10 cellular contexts compared by ENCODE assay signal in genomic region chr13:41565221-41565620, GRCh38.
A peak's percentile ranks its signal among the peaks of the same experiment; 100 is the strongest.
DNase-seq lines count a peak whose midpoint lies in the region; ATAC-seq and TF ChIP-seq lines count a peak whose summit lies in the region.
"Had no signal": no experiment of that assay in that cellular context is flagged by ENCODE, and none has a peak within 500 bp of the region (broad histone marks: within the 10 kb centered on the region; RNA-seq: fewer than 3 reads in every experiment).

No MANE protein-coding gene starts in this region.

- H3K4me2 ChIP-seq in hepatocyte, result no peak overlapping the region

- no peaks in the 10 kb centered on the region for H3K79me2 ChIP-seq in hepatocyte

- H3K4me1 Mint-ChIP-seq in CD8-positive, alpha-beta T cell (ENCODE audit: low read depth), result peaks cover 20% of the 10 kb centered on the region
- H3K4me1 Mint-ChIP-seq in stimulated activated memory B cell treated with anti-CD40 and anti-IgM and Interleukin-4, amounts not matched to agents 10 μg/mL and 1 μg/mL and 100 μg/mL, for 72 hours, result no peaks in the 10 kb centered on the region

- no peak overlapping the region for H3K4me3 ChIP-seq in CD8-positive, alpha-beta T cell (ENCODE audit: low read depth, low read length)
- H3K4me3 ChIP-seq in right cardiac atrium (ENCODE audit: low read length) (no peak overlapping the region), hepatocyte (no peak overlapping the region)

- no peak overlapping the region for H3K27ac ChIP-seq in CD8-positive, alpha-beta T cell (ENCODE audit: low read depth, low read length)
- no peak overlapping the region for H3K27ac ChIP-seq in right cardiac atrium (ENCODE audit: low read length)
- no peak overlapping the region for H3K27ac ChIP-seq in hepatocyte

- CTCF ChIA-PET in CD8-positive, alpha-beta T cell (lab: Charles Lee), result interaction anchor here (1.1 kb wide), 1 partner anchor 106 kb away, joined by 3 read pairs; no protein-coding TSS in a partner anchor

- H3K4me1 ChIP-seq in CD8-positive, alpha-beta T cell (ENCODE audit: insufficient read depth, low read length), result peaks cover 6% of the 10 kb centered on the region
- peaks cover 15% of the 10 kb centered on the region for H3K4me1 ChIP-seq in right cardiac atrium (ENCODE audit: control insufficient read depth, insufficient read depth, low read length)
- peaks cover 27% of the 10 kb centered on the region for H3K4me1 ChIP-seq in hepatocyte (ENCODE audit: insufficient read depth)

- no peaks in the 10 kb centered on the region for H4K20me1 ChIP-seq in hepatocyte (ENCODE audit: insufficient read depth, poor library complexity, severe bottlenecking)

- POLR2A ChIA-PET in CD8-positive, alpha-beta T cell (lab: Charles Lee), result interaction anchor here (1.1 kb wide), 1 partner anchor 100 kb away, joined by 3 read pairs; no protein-coding TSS in a partner anchor

- DNase-seq in CD8-positive, alpha-beta T cell, result no peak
- DNase-seq in RPMI7951 (ENCODE audit: low read depth) (peak; percentile 85), fibroblast of gingiva (ENCODE audit: low read depth) (peak; percentile 43), non-pigmented ciliary epithelial cell (ENCODE audit: low read depth) (peak; percentile 95), right cardiac atrium (no peak), DMS53 (lab: John Stamatoyannopoulos, UW) (no peak), hepatocyte (ENCODE audit: low spot score) (no peak)
- DNase-seq: aorta, NCI-H526 treated with DMSO at 0.1 percent for 48 hours had no signal

- no peaks in the 10 kb centered on the region for H3K9me3 Mint-ChIP-seq in CD8-positive, alpha-beta T cell
- no peaks in the 10 kb centered on the region for H3K9me3 Mint-ChIP-seq in stimulated activated memory B cell treated with anti-CD40 and anti-IgM and Interleukin-4, amounts not matched to agents 10 μg/mL and 1 μg/mL and 100 μg/mL, for 72 hours

- H3K9me3 ChIP-seq in CD8-positive, alpha-beta T cell (ENCODE audit: low read length), result no peaks in the 10 kb centered on the region
- H3K9me3 ChIP-seq in right cardiac atrium (ENCODE audit: control insufficient read depth, low read length), result no peaks in the 10 kb centered on the region
- H3K9me3 ChIP-seq in hepatocyte (ENCODE audit: low read depth), result no peaks in the 10 kb centered on the region

- no peaks in the 10 kb centered on the region for H3K36me3 ChIP-seq in CD8-positive, alpha-beta T cell (ENCODE audit: insufficient read depth, low read length)
- H3K36me3 ChIP-seq in hepatocyte (replicated peaks; ENCODE audit: insufficient read depth, low read depth), result no peaks in the 10 kb centered on the region

- TF ChIP-seq CTCF in CD8-positive, alpha-beta T cell (IDR thresholded peaks at IDR 0.05), result no peak
- TF ChIP-seq CTCF in hepatocyte (IDR thresholded peaks at IDR 0.05; ENCODE audit: poor library complexity), result no peak

- ATAC-seq in CD8-positive, alpha-beta T cell, result no peak
- no peak for ATAC-seq in stimulated activated memory B cell treated with anti-CD40 and anti-IgM and Interleukin-4, amounts not matched to agents 10 μg/mL and 1 μg/mL and 100 μg/mL, for 72 hours
- no peak for ATAC-seq in right cardiac atrium

- 47% methylated on average over 3 of the region's 3 CpGs for WGBS in right cardiac atrium
- WGBS in hepatocyte (ENCODE audit: low lambda C conversion rate, missing lambda C conversion rate), result 63% methylated on average over 3 of the region's 3 CpGs

- intact Hi-C loops in CD8-positive, alpha-beta T cell (cut with DNase I, micrococcal nuclease), result loop anchor here in 1 of 2 experiments (5.0 kb wide), 1 partner anchor 38 kb away; no protein-coding TSS in a partner anchor
- intact Hi-C loops in right cardiac atrium (cut with DNase I), result no loop called here

- H3K27me3 ChIP-seq in CD8-positive, alpha-beta T cell (ENCODE audit: insufficient read depth, low read length), result no peaks in the 10 kb centered on the region
- H3K27me3 ChIP-seq in right cardiac atrium (ENCODE audit: control insufficient read depth, insufficient read depth) (no peaks in the 10 kb centered on the region), hepatocyte (no peaks in the 10 kb centered on the region)

- H3K36me3 Mint-ChIP-seq in CD8-positive, alpha-beta T cell, result peaks cover 20% of the 10 kb centered on the region
- peaks cover 13% of the 10 kb centered on the region for H3K36me3 Mint-ChIP-seq in stimulated activated memory B cell treated with anti-CD40 and anti-IgM and Interleukin-4, amounts not matched to agents 10 μg/mL and 1 μg/mL and 100 μg/mL, for 72 hours

- no peaks in the 10 kb centered on the region for H3K9me2 ChIP-seq in hepatocyte (replicated peaks; ENCODE audit: insufficient read depth)

- H2AFZ ChIP-seq in hepatocyte, result no peak overlapping the region

- no peaks in the 10 kb centered on the region for H3K27me3 Mint-ChIP-seq in CD8-positive, alpha-beta T cell (ENCODE audit: low read depth)
- no peaks in the 10 kb centered on the region for H3K27me3 Mint-ChIP-seq in stimulated activated memory B cell treated with anti-CD40 and anti-IgM and Interleukin-4, amounts not matched to agents 10 μg/mL and 1 μg/mL and 100 μg/mL, for 72 hours

- peak overlapping the region; percentile 32 for H3K27ac Mint-ChIP-seq in CD8-positive, alpha-beta T cell
- H3K27ac Mint-ChIP-seq in stimulated activated memory B cell treated with anti-CD40 and anti-IgM and Interleukin-4, amounts not matched to agents 10 μg/mL and 1 μg/mL and 100 μg/mL, for 72 hours, result no peak overlapping the region

- no peak overlapping the region for H3K4me3 Mint-ChIP-seq in CD8-positive, alpha-beta T cell
- H3K4me3 Mint-ChIP-seq in stimulated activated memory B cell treated with anti-CD40 and anti-IgM and Interleukin-4, amounts not matched to agents 10 μg/mL and 1 μg/mL and 100 μg/mL, for 72 hours, result no peak overlapping the region

Comparison
In these comparisons a context has a peak if more than half of its experiments do, and no peak if none do; other contexts are left out.
1. DNase-seq: peak in RPMI7951 (single experiment), fibroblast of gingiva (single experiment) and non-pigmented ciliary epithelial cell (single experiment); none in CD8-positive, alpha-beta T cell (0 of 7), right cardiac atrium (0 of 3), DMS53 (single experiment) and hepatocyte (single experiment).